Comparison of ENCODE assay signal across 9 cellular contexts in the genomic region with DNA sequence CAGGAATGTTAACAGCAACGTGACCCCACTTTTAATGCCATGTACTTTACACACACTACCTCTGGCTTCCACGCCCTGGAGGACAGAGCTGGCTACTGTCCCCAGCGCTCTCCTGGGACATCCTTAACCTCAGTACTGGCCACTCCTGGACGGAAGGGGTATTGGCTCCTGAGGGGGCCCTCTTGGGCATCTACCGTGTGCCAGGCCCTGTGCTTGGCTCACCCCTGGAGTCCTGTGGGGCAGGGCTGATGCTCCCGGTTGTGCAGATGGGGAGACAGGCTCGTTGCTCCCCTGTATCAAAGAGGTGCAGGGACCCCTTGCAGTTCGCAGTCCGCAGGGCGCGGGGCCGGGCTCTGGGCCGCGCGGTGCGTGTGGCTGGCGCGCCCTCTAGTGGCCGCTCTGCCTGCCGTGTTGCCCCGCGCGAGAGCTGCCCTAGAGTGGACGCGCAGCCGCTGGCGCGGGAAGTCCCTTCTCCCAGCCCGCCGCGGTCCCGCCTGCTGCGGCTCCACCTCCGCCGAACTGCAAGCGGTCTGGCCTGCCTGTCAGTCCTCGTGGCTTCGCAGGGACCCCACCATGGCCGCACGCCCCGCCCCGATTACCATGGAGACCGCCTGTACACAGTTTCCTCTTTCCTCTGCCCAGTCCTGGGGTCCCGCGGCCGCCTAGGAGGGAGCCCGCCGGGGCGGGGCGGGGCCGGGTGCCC. TPM values are rescaled to one million over a fixed set of nuclear protein-coding genes. Genes with fewer than 3 reads are reported as not detected.
DNase-seq lines count a peak whose midpoint lies in the region; ATAC-seq, FAIRE-seq and TF ChIP-seq lines count a peak whose summit lies in the region.
"Had no signal": no experiment of that assay in that cellular context is flagged by ENCODE, and none has a peak within 500 bp of the region (broad histone marks: within the 10 kb centered on the region; RNA-seq: fewer than 3 reads in every experiment).

A gene with protein sequence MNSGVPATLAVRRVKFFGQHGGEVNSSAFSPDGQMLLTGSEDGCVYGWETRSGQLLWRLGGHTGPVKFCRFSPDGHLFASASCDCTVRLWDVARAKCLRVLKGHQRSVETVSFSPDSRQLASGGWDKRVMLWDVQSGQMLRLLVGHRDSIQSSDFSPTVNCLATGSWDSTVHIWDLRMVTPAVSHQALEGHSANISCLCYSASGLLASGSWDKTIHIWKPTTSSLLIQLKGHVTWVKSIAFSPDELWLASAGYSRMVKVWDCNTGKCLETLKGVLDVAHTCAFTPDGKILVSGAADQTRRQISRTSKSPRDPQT (plus strand): TSS at position 632 of the 703 bp plus-strand sequence. CDS start 72 bp downstream, outside the sequence.

- CTCF ChIA-PET in CD8-positive, alpha-beta memory T cell (lab: Charles Lee) = interaction anchor here (1.0 to 6.5 kb wide), 28 partner anchors 8 to 448 kb away, joined by 3 to 121 read pairs (median 5); partner anchors contain the start of genes ARPC5L, NR6A1, OLFML2A and RPL35

- H3K27me3 ChIP-seq in CD8-positive, alpha-beta memory T cell (ENCODE audit: insufficient read depth, low read length, poor library complexity, severe bottlenecking) = no peaks in the 10 kb centered on the region
- H3K27me3 ChIP-seq in SJCRH30 (no peaks in the 10 kb centered on the region), neuron (ENCODE audit: insufficient read depth, low read length) (no peaks in the 10 kb centered on the region), suprapubic skin (no peaks in the 10 kb centered on the region)

- TF ChIP-seq POLR2A in suprapubic skin (IDR thresholded peaks at IDR 0.05) = no peak

- no peaks in the 10 kb centered on the region for H3K9me3 Mint-ChIP-seq in CD8-positive, alpha-beta memory T cell
- no peaks in the 10 kb centered on the region for H3K9me3 Mint-ChIP-seq in IgD-negative memory B cell

- POLR2A ChIA-PET in CD8-positive, alpha-beta memory T cell (lab: Charles Lee) = interaction anchor here (1.0 to 1.7 kb wide), 2 partner anchors 8 to 17 kb away, joined by 3 to 6 read pairs; no protein-coding TSS in a partner anchor

- H3K27me3 Mint-ChIP-seq in CD8-positive, alpha-beta memory T cell = peaks cover 0 to 2% of the 10 kb centered on the region in 2 donors
- no peaks in the 10 kb centered on the region for H3K27me3 Mint-ChIP-seq in IgD-negative memory B cell

- H2AFZ ChIP-seq in neuron (ENCODE audit: low read depth, low read length) = peak within 1 kb of the TSS; percentile 17

- H3K36me3 Mint-ChIP-seq in CD8-positive, alpha-beta memory T cell = peaks cover 0 to 17% (median 0%) of the 10 kb centered on the region in 3 donors
- H3K36me3 Mint-ChIP-seq in IgD-negative memory B cell = no peaks in the 10 kb centered on the region

- peaks cover 15% of the 10 kb centered on the region for H3K4me1 ChIP-seq in CD8-positive, alpha-beta memory T cell (ENCODE audit: insufficient read depth, low read length)
- H3K4me1 ChIP-seq in SJCRH30 = peaks cover 18% of the 10 kb centered on the region
- H3K4me1 ChIP-seq in neuron (ENCODE audit: insufficient read depth, low read length) = peaks cover 12% of the 10 kb centered on the region
- H3K4me1 ChIP-seq in suprapubic skin = peaks cover 18% of the 10 kb centered on the region

- peaks cover 6% of the 10 kb centered on the region for H3K36me3 ChIP-seq in CD8-positive, alpha-beta memory T cell (ENCODE audit: insufficient read depth, low read length)
- peaks cover 18% of the 10 kb centered on the region for H3K36me3 ChIP-seq in SJCRH30
- peaks cover 9% of the 10 kb centered on the region for H3K36me3 ChIP-seq in neuron (ENCODE audit: insufficient read depth, low read length)
- H3K36me3 ChIP-seq in suprapubic skin = peaks cover 18% of the 10 kb centered on the region

- peaks cover 8 to 29% (median 10%) of the 10 kb centered on the region in 3 donors for H3K4me1 Mint-ChIP-seq in CD8-positive, alpha-beta memory T cell
- peaks cover 0 to 8% (median 8%) of the 10 kb centered on the region in 3 donors for H3K4me1 Mint-ChIP-seq in IgD-negative memory B cell

- no peak for FAIRE-seq in frontal cortex (lab: Jason Lieb, UNC)
- FAIRE-seq: colon had no signal

- peak within 1 kb of the TSS; percentile 64 for H3K27ac ChIP-seq in CD8-positive, alpha-beta memory T cell (ENCODE audit: low read depth, low read length)
- no peak within 1 kb of the TSS for H3K27ac ChIP-seq in SJCRH30
- no peak within 1 kb of the TSS for H3K27ac ChIP-seq in suprapubic skin

- peak; percentile 84 to 97 for TF ChIP-seq CTCF in suprapubic skin (IDR thresholded peaks at IDR 0.05)

- peak; percentile 66 for ATAC-seq in GM21360 (IDR thresholded peaks at IDR 0.05; ENCODE audit: unreplicated experiment)

- 4% methylated on average over 10 of the region's 51 CpGs for WGBS in suprapubic skin

- peak; percentile 73 to 91 (median 87) for DNase-seq in CD8-positive, alpha-beta memory T cell
- DNase-seq in SJCRH30 (peak; percentile 87 to 89), frontal cortex (ENCODE audit: low spot score in 2 of 2) (peak; percentile 86 to 92), suprapubic skin (ENCODE audit: low spot score in 2 of 2) (peak in 1 of 2 donors; percentile 88)
- DNase-seq in activated naive CD4-positive, alpha-beta T cell (lab: John Stamatoyannopoulos, UW) = peak; percentile 56 to 64 (median 60)

- H3K27ac Mint-ChIP-seq in CD8-positive, alpha-beta memory T cell = peak within 1 kb of the TSS; percentile 64 to 91 (median 87)
- H3K27ac Mint-ChIP-seq in IgD-negative memory B cell = peak within 1 kb of the TSS; percentile 67 to 68 (median 67)

- TF ChIP-seq EP300 in suprapubic skin (IDR thresholded peaks at IDR 0.05) = no peak

- peak within 1 kb of the TSS; percentile 56 to 88 (median 68) for H3K4me3 Mint-ChIP-seq in CD8-positive, alpha-beta memory T cell
- peak within 1 kb of the TSS; percentile 38 to 84 (median 65) for H3K4me3 Mint-ChIP-seq in IgD-negative memory B cell

- no peaks in the 10 kb centered on the region for H3K9me3 ChIP-seq in CD8-positive, alpha-beta memory T cell (ENCODE audit: low read length)
- no peaks in the 10 kb centered on the region for H3K9me3 ChIP-seq in SJCRH30 (replicated peaks)
- H3K9me3 ChIP-seq in neuron (ENCODE audit: low read length) = no peaks in the 10 kb centered on the region
- H3K9me3 ChIP-seq in suprapubic skin = no peaks in the 10 kb centered on the region

- peak within 1 kb of the TSS; percentile 44 for H3K4me3 ChIP-seq in CD8-positive, alpha-beta memory T cell (ENCODE audit: low read length)
- H3K4me3 ChIP-seq in SJCRH30 (peak within 1 kb of the TSS; percentile 51), neuron (ENCODE audit: low read length) (peak within 1 kb of the TSS; percentile 38), suprapubic skin (peak within 1 kb of the TSS; percentile 55)

RNA-seq across cellular contexts. Expression of the gene that starts here (rescaled TPM):
- not detected for total RNA-seq in CD8-positive, alpha-beta memory T cell
- polyA plus RNA-seq in CD8-positive, alpha-beta memory T cell = not detected
- not detected for polyA plus RNA-seq in IgD-negative memory B cell
- total RNA-seq in SJCRH30 (2014; rRNA removed; shearing (Covaris generic)) = not detected in 2 replicates
- total RNA-seq in frontal cortex (not detected), suprapubic skin (not detected)

Comparison
In these comparisons a context has a peak if more than half of its experiments do, and no peak if none do; other contexts are left out.
1. Peak in DNase-seq, H3K4me3 ChIP-seq and H3K27ac ChIP-seq in CD8-positive, alpha-beta memory T cell; RNA of the gene not detected or under 1 TPM.
2. Peak in DNase-seq and H3K4me3 ChIP-seq in SJCRH30; RNA of the gene not detected or under 1 TPM.
3. Peak in DNase-seq in frontal cortex; RNA of the gene not detected or under 1 TPM.